ENCODE assay signal across 8 cellular contexts in the genomic region with DNA sequence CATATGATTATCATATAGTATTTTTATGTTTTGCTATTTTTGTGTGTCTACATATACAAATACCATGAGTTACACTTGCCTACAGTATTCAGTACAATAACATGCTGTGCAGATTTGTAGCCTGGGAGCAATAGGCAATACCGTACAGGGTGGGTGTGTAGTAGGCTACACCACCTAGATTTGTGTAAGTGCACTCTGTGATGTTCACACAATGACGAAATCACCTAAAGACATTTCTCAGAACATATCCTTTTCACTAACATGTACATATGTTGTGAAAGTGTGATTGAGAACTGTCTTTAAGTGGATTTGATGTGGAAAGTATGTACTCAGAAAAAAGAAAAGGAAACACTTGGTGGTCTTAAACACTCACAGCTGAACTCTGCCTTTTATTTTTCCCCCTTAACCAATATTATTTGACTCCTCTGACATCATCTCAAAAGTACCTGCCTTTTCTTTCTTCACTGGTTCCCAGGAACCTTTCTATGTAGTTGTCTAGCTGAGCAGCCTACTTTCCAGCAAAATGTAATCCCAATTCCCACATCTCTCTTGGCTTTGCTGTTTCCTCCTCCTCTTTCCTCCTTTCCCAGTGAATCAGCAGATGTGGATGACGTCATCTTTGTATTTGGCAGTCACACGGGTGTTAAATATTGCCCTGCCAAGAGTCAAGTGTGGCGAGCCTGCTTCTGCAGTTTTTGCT. TPM values are rescaled to one million over a fixed set of nuclear protein-coding genes. Genes with fewer than 3 reads are reported as not detected.
DNase-seq lines count a peak whose midpoint lies in the region; ATAC-seq and TF ChIP-seq lines count a peak whose summit lies in the region.

No MANE protein-coding gene starts in this region.

- CTCF ChIA-PET in AG04450 (lab: Charles Lee) = interaction anchor here (1.1 to 1.5 kb wide), 2 partner anchors 32 to 129 kb away, joined by 3 read pairs; no protein-coding TSS in a partner anchor

- H3K9me3 ChIP-seq in AG04450 (ENCODE audit: control insufficient read depth, insufficient read depth, low read length) (no peaks in the 10 kb centered on the region), tibial artery (no peaks in the 10 kb centered on the region), MM.1S (replicated peaks; ENCODE audit: insufficient read depth, low read length) (no peaks in the 10 kb centered on the region)

- H3K9me2 ChIP-seq in MM.1S (replicated peaks; ENCODE audit: insufficient read depth, low read length) = no peaks in the 10 kb centered on the region

- H3K4me2 ChIP-seq in MM.1S (ENCODE audit: low read depth, low read length) = no peak overlapping the region

- H3K36me3 ChIP-seq in tibial artery (no peaks in the 10 kb centered on the region), MM.1S (replicated peaks; ENCODE audit: insufficient read depth, low read length) (no peaks in the 10 kb centered on the region)

- no peak overlapping the region for H2AFZ ChIP-seq in MM.1S (ENCODE audit: low read length)

- H3K27ac ChIP-seq in AG04450 (ENCODE audit: low read depth, low read length) = peak overlapping the region; percentile 3
- peak overlapping the region; percentile 53 to 63 for H3K27ac ChIP-seq in tibial artery
- H3K27ac ChIP-seq in MM.1S (ENCODE audit: low read length) = no peak overlapping the region

- TF ChIP-seq CTCF in AG04450 (IDR thresholded peaks at IDR 0.05; ENCODE audit: low read depth, low read length) (no peak), tibial artery (IDR thresholded peaks at IDR 0.05) (no peak), MM.1S (IDR thresholded peaks at IDR 0.05; ENCODE audit: low read length) (no peak)

- no peak for ATAC-seq in GM21447 (IDR thresholded peaks at IDR 0.05; ENCODE audit: unreplicated experiment)
- no peak for ATAC-seq in GM18868 (IDR thresholded peaks at IDR 0.05; ENCODE audit: unreplicated experiment)

- POLR2A ChIA-PET in AG04450 (lab: Yijun Ruan, JAX) = no interaction called here

- DNase-seq in AG04450 (ENCODE audit: low read depth, low spot score) (peak; percentile 80), NCI-H1092 treated with DMSO at 0.1 percent for 48 hours (lab: John Stamatoyannopoulos, UW) (peak; percentile 40), astrocyte of the hippocampus (ENCODE audit: low read depth, low spot score) (peak; percentile 93), iris pigment epithelial cell (ENCODE audit: low read depth) (peak; percentile 87), tibial artery (peak; percentile 73 to 78), MM.1S (no peak)

- no peak overlapping the region for H3K4me3 ChIP-seq in AG04450 (ENCODE audit: low read depth, low read length)
- no peak overlapping the region for H3K4me3 ChIP-seq in tibial artery
- H3K4me3 ChIP-seq in MM.1S (ENCODE audit: low read length) = no peak overlapping the region

- intact Hi-C loops in tibial artery (cut with DNase I; ENCODE audit: low total_unique reads) = no loop called here

- H3F3A ChIP-seq in MM.1S (ENCODE audit: insufficient read depth, low read length) = no peaks in the 10 kb centered on the region

- H3K27me3 ChIP-seq in AG04450 (ENCODE audit: control insufficient read depth, insufficient read depth, low read length) (no peaks in the 10 kb centered on the region), tibial artery (no peaks in the 10 kb centered on the region), MM.1S (replicated peaks; ENCODE audit: insufficient read depth, low read length) (no peaks in the 10 kb centered on the region)

- H3K79me2 ChIP-seq in MM.1S (ENCODE audit: low read length) = no peaks in the 10 kb centered on the region

- H4K20me1 ChIP-seq in MM.1S (ENCODE audit: insufficient read depth, low read length) = no peaks in the 10 kb centered on the region

- H3K9ac ChIP-seq in MM.1S (ENCODE audit: low read length) = no peak overlapping the region

- peaks cover 0 to 14% (median 0%) of the 10 kb centered on the region in 4 donors for H3K4me1 ChIP-seq in tibial artery
- H3K4me1 ChIP-seq in MM.1S (ENCODE audit: low read length) = peaks cover 1% of the 10 kb centered on the region; the same call in 1 of the 2 replicates

RNA-seq across cellular contexts. Expression of gene OSBPL6, which starts 47.7 kb away (rescaled TPM):
- 4.5 and 5.0 TPM in 2 replicates for polyA plus RNA-seq in AG04450 (2011; rRNA removed)
- 3.8 and 5.2 TPM in 2 replicates for polyA minus RNA-seq in AG04450 (2011; rRNA and poly(A)+ RNA removed)
